ENCODE assay signal across 14 cellular contexts in genomic region chr11:36231300-36231699, GRCh38. TPM values are rescaled to one million over a fixed set of nuclear protein-coding genes. Genes with fewer than 3 reads are reported as not detected.
DNase-seq lines count a peak whose midpoint lies in the region; ATAC-seq and TF ChIP-seq lines count a peak whose summit lies in the region.
"Had no signal": no experiment of that assay in that cellular context is flagged by ENCODE, and none has a peak within 500 bp of the region (broad histone marks: within the 10 kb centered on the region; RNA-seq: fewer than 3 reads in every experiment).

No MANE protein-coding gene starts in this region.

- H3K27me3 ChIP-seq in adipocyte (replicated peaks; ENCODE audit: control insufficient read depth, insufficient read depth, low read length) = no peaks in the 10 kb centered on the region
- H3K27me3 ChIP-seq: cardiac muscle cell had no signal

- H3K36me3 ChIP-seq in adipocyte (ENCODE audit: control insufficient read depth, insufficient read depth, low read length, severe bottlenecking) = peaks cover 37% of the 10 kb centered on the region
- H3K36me3 ChIP-seq: cardiac muscle cell, thoracic aorta had no signal

- peak; percentile 55 for DNase-seq in GM04503 (ENCODE audit: low read depth)
- DNase-seq in adipocyte (ENCODE audit: low read depth) = peak; percentile 80
- peak; percentile 85 for DNase-seq in fibroblast of villous mesenchyme (ENCODE audit: low read depth)
- DNase-seq in retinal pigment epithelial cell (ENCODE audit: low read depth) = peak; percentile 85
- no peak for DNase-seq in GOT3 (lab: John Stamatoyannopoulos, UW)
- no peak for DNase-seq in NCI-H146 treated with DMSO at 0.1 percent for 48 hours (lab: John Stamatoyannopoulos, UW; ENCODE audit: unreplicated experiment)
- DNase-seq: Kasumi-1, naive B cell had no signal

- ATAC-seq in HG02973 (IDR thresholded peaks at IDR 0.05; ENCODE audit: unreplicated experiment) (no peak), HG03378 (IDR thresholded peaks at IDR 0.05; ENCODE audit: unreplicated experiment) (no peak)
- ATAC-seq: activated CD4-positive, CD25-positive, alpha-beta regulatory T cell treated with anti-CD3 and anti-CD28 coated beads, Interleukin-2, amount 50 U/mL, for 24 hours had no signal

- H3K4me3 ChIP-seq in adipocyte (ENCODE audit: low read length) = peak overlapping the region; percentile 55
- no peak overlapping the region for H3K4me3 ChIP-seq in fibroblast of villous mesenchyme (ENCODE audit: low read depth, low read length)
- no peak overlapping the region for H3K4me3 ChIP-seq in retinal pigment epithelial cell (ENCODE audit: low read length)
- H3K4me3 ChIP-seq: cardiac muscle cell, skin epidermis, thoracic aorta had no signal

- TF ChIP-seq CTCF in fibroblast of villous mesenchyme (IDR thresholded peaks at IDR 0.05; ENCODE audit: insufficient read depth, low read depth, low read length) = no peak
- no peak for TF ChIP-seq CTCF in retinal pigment epithelial cell (conservative IDR thresholded peaks at IDR 0.05; ENCODE audit: low read depth, low read length)

- peaks cover 19% of the 10 kb centered on the region for H3K4me1 ChIP-seq in adipocyte (ENCODE audit: control insufficient read depth, insufficient read depth, low read length)

- no peaks in the 10 kb centered on the region for H3K9me3 ChIP-seq in adipocyte (ENCODE audit: control insufficient read depth, low read length)
- H3K9me3 ChIP-seq: thoracic aorta had no signal

- H3K9ac ChIP-seq in adipocyte (ENCODE audit: low read length) = peak overlapping the region; percentile 50

RNA-seq across cellular contexts. Expression of gene COMMD9, which starts 57.9 kb away (rescaled TPM):
- total RNA-seq in fibroblast of villous mesenchyme = 35.4 and 49.0 TPM in 2 replicates

Comparison
In these comparisons a context has a peak if more than half of its experiments do, and no peak if none do; other contexts are left out.
1. DNase-seq: peak in GM04503 (single experiment), adipocyte (single experiment), fibroblast of villous mesenchyme (single experiment) and retinal pigment epithelial cell (single experiment); none in GOT3 (single experiment) and NCI-H146 treated with DMSO at 0.1 percent for 48 hours (single experiment).